Comparison of ENCODE assay signal across 8 cellular contexts in genomic region chr2:176001903-176002683, GRCh38. TPM values are rescaled to one million over a fixed set of nuclear protein-coding genes. Genes with fewer than 3 reads are reported as not detected.
DNase-seq lines count a peak whose midpoint lies in the region; ATAC-seq and TF ChIP-seq lines count a peak whose summit lies in the region.

A gene with protein sequence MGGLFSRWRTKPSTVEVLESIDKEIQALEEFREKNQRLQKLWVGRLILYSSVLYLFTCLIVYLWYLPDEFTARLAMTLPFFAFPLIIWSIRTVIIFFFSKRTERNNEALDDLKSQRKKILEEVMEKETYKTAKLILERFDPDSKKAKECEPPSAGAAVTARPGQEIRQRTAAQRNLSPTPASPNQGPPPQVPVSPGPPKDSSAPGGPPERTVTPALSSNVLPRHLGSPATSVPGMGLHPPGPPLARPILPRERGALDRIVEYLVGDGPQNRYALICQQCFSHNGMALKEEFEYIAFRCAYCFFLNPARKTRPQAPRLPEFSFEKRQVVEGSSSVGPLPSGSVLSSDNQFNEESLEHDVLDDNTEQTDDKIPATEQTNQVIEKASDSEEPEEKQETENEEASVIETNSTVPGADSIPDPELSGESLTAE (minus strand): TSS chr2:176002267. CDS start chr2:175995584, 6,683 bp downstream.

- H3K27ac ChIP-seq in Panc1 (ENCODE audit: low read length): peak within 1 kb of the TSS; percentile 73

- CTCF ChIA-PET in Panc1 (lab: Charles Lee): no interaction called here

- intact Hi-C loops in Panc1 (cut with micrococcal nuclease; ENCODE audit: unreplicated experiment): no loop called here

- no peaks in the 10 kb centered on the region for H3K27me3 Mint-ChIP-seq in activated T-cell treated with anti-CD3 and anti-CD28 coated beads, Interleukin-2, amount 50 U/mL, for 4 hours (ENCODE audit: low read depth)

- H3K4me3 ChIP-seq in Panc1 (ENCODE audit: low read depth in 2 of 2, low read length in 2 of 2): peak within 1 kb of the TSS; percentile 88 to 98

- no peaks in the 10 kb centered on the region for H3K9me3 Mint-ChIP-seq in activated T-cell treated with anti-CD3 and anti-CD28 coated beads, Interleukin-2, amount 50 U/mL, for 4 hours

- H3K4me1 ChIP-seq in Panc1 (ENCODE audit: control insufficient read depth, insufficient read depth, low read length): peaks cover 13% of the 10 kb centered on the region

- no peaks in the 10 kb centered on the region for H3K9me3 ChIP-seq in Panc1 (ENCODE audit: control insufficient read depth, insufficient read depth, low read depth, low read length)

- peaks cover 21% of the 10 kb centered on the region for H3K4me1 Mint-ChIP-seq in activated T-cell treated with anti-CD3 and anti-CD28 coated beads, Interleukin-2, amount 50 U/mL, for 4 hours (ENCODE audit: low read depth)

- H3K36me3 Mint-ChIP-seq in activated T-cell treated with anti-CD3 and anti-CD28 coated beads, Interleukin-2, amount 50 U/mL, for 4 hours (ENCODE audit: insufficient read depth): peaks cover 2% of the 10 kb centered on the region

- DNase-seq in DMS53 (lab: John Stamatoyannopoulos, UW): peak; percentile 98
- DNase-seq in KG1 (lab: John Stamatoyannopoulos, UW): peak; percentile 84
- DNase-seq in Panc1 (ENCODE audit: low read depth, low spot score): peak; percentile 43
- DNase-seq in activated T-cell treated with anti-CD3 and anti-CD28 coated beads, Interleukin-2, amount 50 U/mL, for 4 hours: peak; percentile 84
- peak; percentile 92 for DNase-seq in myocyte (ENCODE audit: low read depth)
- DNase-seq in stimulated activated CD8-positive, alpha-beta memory T cell treated with anti-CD3 and anti-CD28 coated beads, Interleukin-7, amount 100 ng/mL, for 48 hours (ENCODE audit: extremely low read depth in 1 of 2, low read depth in 1 of 2): peak; percentile 88

- H3K4me3 Mint-ChIP-seq in activated T-cell treated with anti-CD3 and anti-CD28 coated beads, Interleukin-2, amount 50 U/mL, for 4 hours: peak within 1 kb of the TSS; percentile 93

- no TSS peak for BruUV-seq in Panc1 (replicated peaks; lab: Mats Ljungman, UMichigan)

- ATAC-seq in GM21723 (IDR thresholded peaks at IDR 0.05; ENCODE audit: unreplicated experiment) (peak; percentile 93), Panc1 (peak; percentile 99), esophagus mucosa (peak; percentile 98)
- ATAC-seq in activated T-cell treated with anti-CD3 and anti-CD28 coated beads, Interleukin-2, amount 50 U/mL, for 4 hours: peak; percentile 93 to 96

- POLR2A ChIA-PET in Panc1 (lab: Charles Lee): no interaction called here

- no peaks in the 10 kb centered on the region for H3K36me3 ChIP-seq in Panc1 (ENCODE audit: control insufficient read depth, insufficient read depth, low read length)

- in situ Hi-C loops in Panc1 (cut with HindIII; ENCODE audit: low pct_unique_long_range_greater_than_20kb, low sequenced_read_pairs): no loop called here

- no peak for TF ChIP-seq CTCF in Panc1 (IDR thresholded peaks at IDR 0.05)

- H3K27me3 ChIP-seq in Panc1 (ENCODE audit: control insufficient read depth, insufficient read depth, low read length): no peaks in the 10 kb centered on the region

RNA-seq across cellular contexts. Expression of the gene that starts here (rescaled TPM):
- total RNA-seq in Panc1 (2021; ENCODE audit: unreplicated experiment) (27.3 TPM), esophagus mucosa (36.6 TPM), myocyte (34.4 and 51.5 TPM in 2 replicates)
- 10.2 TPM for polyA plus RNA-seq in Panc1 (2012; ENCODE audit: insufficient read length)
- total RNA-seq in activated T-cell treated with anti-CD3 and anti-CD28 coated beads, Interleukin-2, amount 50 U/mL, for 4 hours: 10 to 100 TPM; 25.2 to 26.7 (median 25.6) TPM
- 23.1 TPM for polyA plus RNA-seq in myocyte (2012)

Comparison
In these comparisons a context has a peak if more than half of its experiments do, and no peak if none do; other contexts are left out.
1. Peak in every context shown above with its lines: DNase-seq, ATAC-seq, H3K4me3 ChIP-seq and H3K27ac ChIP-seq.
2. DNase-seq: peak in every context shown above with its lines; median percentile 98 in DMS53; 92 in myocyte; 88 in stimulated activated CD8-positive, alpha-beta memory T cell treated with anti-CD3 and anti-CD28 coated beads, Interleukin-7, amount 100 ng/mL, for 48 hours; 84 in KG1; 84 in activated T-cell treated with anti-CD3 and anti-CD28 coated beads, Interleukin-2, amount 50 U/mL, for 4 hours; 43 in Panc1.